25 cellular contexts compared by ENCODE assay signal in the genomic region with DNA sequence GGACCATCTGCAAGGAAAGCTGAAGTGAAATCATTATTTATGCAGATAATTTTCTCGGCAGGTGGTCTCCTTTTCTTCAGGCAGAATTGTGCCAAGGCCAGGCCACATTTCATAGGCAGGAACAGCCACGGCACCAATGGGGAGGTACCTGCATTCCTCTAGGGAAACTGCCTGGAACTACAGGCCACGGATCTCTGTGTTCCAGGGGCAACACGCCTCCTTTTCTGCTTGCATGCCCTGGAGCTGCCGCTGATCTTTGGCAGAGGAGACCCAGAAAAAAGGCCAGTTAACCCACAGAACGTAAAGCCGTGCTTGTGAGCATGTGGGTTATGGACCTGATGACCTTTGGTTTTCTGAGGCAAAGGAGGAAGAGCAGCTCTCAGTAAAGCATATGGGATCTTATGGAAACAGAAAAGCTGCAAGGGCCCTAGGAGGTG.
DNase-seq lines count a peak whose midpoint lies in the region; ATAC-seq and TF ChIP-seq lines count a peak whose summit lies in the region.
"Had no signal": no experiment of that assay in that cellular context is flagged by ENCODE, and none has a peak within 500 bp of the region (broad histone marks: within the 10 kb centered on the region; RNA-seq: fewer than 3 reads in every experiment).

No MANE protein-coding gene starts in this region.

- ATAC-seq in GM18511 (IDR thresholded peaks at IDR 0.05; ENCODE audit: unreplicated experiment), result no peak
- ATAC-seq: Panc1 had no signal

- peaks cover 11 to 26% of the 10 kb centered on the region in 2 donors for H3K4me1 ChIP-seq in thyroid gland
- H3K4me1 ChIP-seq: BLaER1 treated with 17β-estradiol and CSF1 and Interleukin-3, amounts not matched to agents 10 nM and 100 nM had no signal

- CTCF ChIA-PET in HEK293T (lab: Yijun Ruan, JAX), result no interaction called here

- H3K36me3 ChIP-seq in thyroid gland, result no peaks in the 10 kb centered on the region
- H3K36me3 ChIP-seq: BLaER1 treated with 17β-estradiol and CSF1 and Interleukin-3, amounts not matched to agents 10 nM and 100 nM; left ventricle myocardium inferior; neutrophil had no signal

- H3K4me3 Mint-ChIP-seq in nephron, result no peak overlapping the region
- H3K4me3 Mint-ChIP-seq in T-helper 2 cell treated with Interferon-gamma antibody and Interleukin-4, amounts not matched to agents 5 μg/mL and 100 μg/mL, for 36 hours, result no peak overlapping the region
- H3K4me3 Mint-ChIP-seq: activated naive CD4-positive, alpha-beta T cell treated with anti-CD3 and anti-CD28 coated beads, Interleukin-2, amount 50 U/mL, for 24 hours; type B pancreatic cell had no signal

- no peak for TF ChIP-seq CTCF in astrocyte of the spinal cord (IDR thresholded peaks at IDR 0.05; ENCODE audit: low read depth, low read length)
- no peak for TF ChIP-seq CTCF in nephron (IDR thresholded peaks at IDR 0.05; ENCODE audit: unreplicated experiment in 3 of 3)
- TF ChIP-seq CTCF in thyroid gland (IDR thresholded peaks at IDR 0.05), result peak in 2 of 6 experiments; percentile 8 to 26

- peak; percentile 13 for DNase-seq in HEK293T (ENCODE audit: extremely low spot score)
- DNase-seq in astrocyte of the spinal cord (ENCODE audit: low read depth, low spot score), result peak; percentile 6
- peak; percentile 87 to 88 for DNase-seq in thyroid gland
- DNase-seq in T-helper 2 cell treated with Interferon-gamma antibody and Interleukin-4, amounts not matched to agents 5 μg/mL and 100 μg/mL, for 36 hours (ENCODE audit: low spot score), result no peak
- no peak for DNase-seq in central memory CD4-positive, alpha-beta T cell
- DNase-seq: activated CD4-positive, alpha-beta T cell treated with anti-CD3 and anti-CD28 coated beads for 4 hours; amygdala; effector CD4-positive, alpha-beta T cell; KG1; left ventricle myocardium inferior; mesenchymal stem cell; NCI-H1092 treated with DMSO at 0.1 percent for 48 hours; NCI-H187 treated with DMSO at 0.1 percent for 48 hours; NCI-H226; NCI-H69; Right ventricle myocardium superior; stimulated activated CD4-positive, alpha-beta T cell treated with anti-CD3 and anti-CD28 coated beads, Interleukin-4, amount 100 ng/mL, for 4 hours had no signal

- H3K27ac Mint-ChIP-seq in nephron, result peak overlapping the region; percentile 93 to 97 (median 96)
- H3K27ac Mint-ChIP-seq in T-helper 2 cell treated with Interferon-gamma antibody and Interleukin-4, amounts not matched to agents 5 μg/mL and 100 μg/mL, for 36 hours, result no peak overlapping the region
- H3K27ac Mint-ChIP-seq: activated naive CD4-positive, alpha-beta T cell treated with anti-CD3 and anti-CD28 coated beads, Interleukin-2, amount 50 U/mL, for 24 hours; activated T-helper 2 cell treated with anti-CD3 and anti-CD28 coated beads, Interferon-gamma antibody, Interleukin-2, Interleukin-4, amounts not matched to agents 10 μg/mL and 5 μg/mL and 100 μg/mL, durations not matched to agents 14 hours and 24 hours and 36 hours; type B pancreatic cell had no signal

- peaks cover 16% of the 10 kb centered on the region for H3K9me3 Mint-ChIP-seq in nephron
- H3K9me3 Mint-ChIP-seq in T-helper 2 cell treated with Interferon-gamma antibody and Interleukin-4, amounts not matched to agents 5 μg/mL and 100 μg/mL, for 36 hours, result peaks cover 18% of the 10 kb centered on the region

- peak in 1 of 2 donors; percentile 58 for TF ChIP-seq POLR2A in thyroid gland (IDR thresholded peaks at IDR 0.05)

- H3K36me3 Mint-ChIP-seq in nephron (ENCODE audit: low read depth), result peaks cover 16% of the 10 kb centered on the region
- no peaks in the 10 kb centered on the region for H3K36me3 Mint-ChIP-seq in T-helper 2 cell treated with Interferon-gamma antibody and Interleukin-4, amounts not matched to agents 5 μg/mL and 100 μg/mL, for 36 hours (ENCODE audit: low read depth)
- H3K36me3 Mint-ChIP-seq: activated naive CD4-positive, alpha-beta T cell treated with anti-CD3 and anti-CD28 coated beads, Interleukin-2, amount 50 U/mL, for 24 hours had no signal

- H3K27me3 Mint-ChIP-seq in nephron (ENCODE audit: low read depth), result peaks cover 3% of the 10 kb centered on the region
- H3K27me3 Mint-ChIP-seq in T-helper 2 cell treated with Interferon-gamma antibody and Interleukin-4, amounts not matched to agents 5 μg/mL and 100 μg/mL, for 36 hours (ENCODE audit: low read depth), result no peaks in the 10 kb centered on the region
- H3K27me3 Mint-ChIP-seq: type B pancreatic cell had no signal

- H3K4me1 Mint-ChIP-seq in nephron, result peaks cover 38% of the 10 kb centered on the region
- no peaks in the 10 kb centered on the region for H3K4me1 Mint-ChIP-seq in T-helper 2 cell treated with Interferon-gamma antibody and Interleukin-4, amounts not matched to agents 5 μg/mL and 100 μg/mL, for 36 hours (ENCODE audit: low read depth)
- H3K4me1 Mint-ChIP-seq: activated naive CD4-positive, alpha-beta T cell treated with anti-CD3 and anti-CD28 coated beads, Interleukin-2, amount 50 U/mL, for 24 hours had no signal

- H3K27me3 ChIP-seq in thyroid gland, result no peaks in the 10 kb centered on the region
- H3K27me3 ChIP-seq: BLaER1 treated with 17β-estradiol and CSF1 and Interleukin-3, amounts not matched to agents 10 nM and 100 nM; neutrophil had no signal

- H3K9me3 ChIP-seq in thyroid gland, result no peaks in the 10 kb centered on the region
- H3K9me3 ChIP-seq: left ventricle myocardium inferior, neutrophil had no signal

- POLR2A ChIA-PET in HEK293T (lab: Yijun Ruan, JAX), result no interaction called here

- intact Hi-C loops in thyroid gland (cut with DNase I), result no loop called here

- WGBS in thyroid gland, 2 donors, result 27 to 38% methylated on average over 7 of the region's 7 CpGs

- in situ Hi-C loops in astrocyte of the spinal cord (cut with HindIII; ENCODE audit: low sequenced_read_pairs), result no loop called here

- H3K4me3 ChIP-seq in astrocyte of the spinal cord (ENCODE audit: low read depth, low read length) (no peak overlapping the region), thyroid gland (replicated peaks in 1 of 3) (no peak overlapping the region)
- H3K4me3 ChIP-seq: BLaER1 treated with 17β-estradiol and CSF1 and Interleukin-3, amounts not matched to agents 10 nM and 100 nM; left ventricle myocardium inferior had no signal

- peak overlapping the region; percentile 83 to 91 (median 87) for H3K27ac ChIP-seq in thyroid gland
- H3K27ac ChIP-seq: BLaER1 treated with 17β-estradiol and CSF1 and Interleukin-3, amounts not matched to agents 10 nM and 100 nM; left ventricle myocardium inferior; neutrophil had no signal

TF ChIP-seq in HEK293T, 16 proteins besides CTCF, POLR2A, EP300 and RAD21:
- TF ChIP-seq L3MBTL2 (conservative IDR thresholded peaks at IDR 0.05) (no peak), ARNT (IDR thresholded peaks at IDR 0.05) (no peak), TARDBP (IDR thresholded peaks at IDR 0.05) (no peak), FOXA1 (IDR thresholded peaks at IDR 0.05) (no peak), FOXM1 (IDR thresholded peaks at IDR 0.05; ENCODE audit: borderline replicate concordance) (no peak), CTBP1 (IDR thresholded peaks at IDR 0.05; ENCODE audit: borderline replicate concordance) (no peak), SP1 (IDR thresholded peaks at IDR 0.05) (no peak), ELF4 (IDR thresholded peaks at IDR 0.05) (no peak), BHLHE40 (IDR thresholded peaks at IDR 0.05; ENCODE audit: borderline replicate concordance) (no peak), FOXK2 (IDR thresholded peaks at IDR 0.05) (no peak)
- TF ChIP-seq, protein P1, sequence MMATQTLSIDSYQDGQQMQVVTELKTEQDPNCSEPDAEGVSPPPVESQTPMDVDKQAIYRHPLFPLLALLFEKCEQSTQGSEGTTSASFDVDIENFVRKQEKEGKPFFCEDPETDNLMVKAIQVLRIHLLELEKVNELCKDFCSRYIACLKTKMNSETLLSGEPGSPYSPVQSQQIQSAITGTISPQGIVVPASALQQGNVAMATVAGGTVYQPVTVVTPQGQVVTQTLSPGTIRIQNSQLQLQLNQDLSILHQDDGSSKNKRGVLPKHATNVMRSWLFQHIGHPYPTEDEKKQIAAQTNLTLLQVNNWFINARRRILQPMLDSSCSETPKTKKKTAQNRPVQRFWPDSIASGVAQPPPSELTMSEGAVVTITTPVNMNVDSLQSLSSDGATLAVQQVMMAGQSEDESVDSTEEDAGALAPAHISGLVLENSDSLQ (IDR thresholded peaks at IDR 0.05), result no peak

Comparison
In these comparisons a context has a peak if more than half of its experiments do, and no peak if none do; other contexts are left out.
1. DNase-seq: peak in HEK293T (single experiment), astrocyte of the spinal cord (single experiment) and thyroid gland (2 of 2); none in T-helper 2 cell treated with Interferon-gamma antibody and Interleukin-4, amounts not matched to agents 5 μg/mL and 100 μg/mL, for 36 hours (single experiment) and central memory CD4-positive, alpha-beta T cell (single experiment).